Comparison of ENCODE assay signal across 27 cellular contexts in the genomic region with DNA sequence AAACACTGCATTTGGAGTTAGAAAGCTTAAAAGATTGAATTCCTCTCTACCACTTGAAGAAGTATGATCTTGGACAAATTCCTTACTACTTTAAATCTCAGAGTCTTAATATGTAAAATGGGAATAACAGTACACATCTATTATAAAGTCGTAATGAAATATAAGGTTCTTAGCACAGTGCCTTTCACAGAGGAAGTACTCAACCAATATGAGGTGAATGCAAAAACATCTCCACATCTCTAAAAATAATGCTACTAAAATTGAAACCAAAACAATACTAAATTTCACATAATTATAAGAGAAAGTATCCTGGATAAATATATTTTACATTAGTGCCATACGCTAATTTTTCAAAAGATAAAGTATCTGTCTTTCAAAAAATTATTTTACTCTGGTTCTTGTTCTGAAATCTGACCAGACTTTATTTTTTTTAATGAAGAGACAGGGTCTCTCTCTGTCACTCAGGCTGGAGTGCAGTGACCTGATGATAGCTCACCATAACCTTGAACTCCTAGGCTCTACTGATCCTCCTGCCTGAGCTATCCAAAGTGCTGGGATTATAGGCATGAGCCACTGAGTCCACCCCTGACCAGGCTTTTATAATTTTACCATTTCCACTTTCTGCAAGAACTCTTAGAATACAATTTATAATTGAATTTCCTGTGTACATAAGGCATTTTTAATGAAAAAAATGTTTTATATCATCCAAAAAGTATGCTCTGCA.
"Had no signal": no experiment of that assay in that cellular context is flagged by ENCODE, and none has a peak within 500 bp of the region (broad histone marks: within the 10 kb centered on the region; RNA-seq: fewer than 3 reads in every experiment).

No MANE protein-coding gene starts in this region.

- H3K36me3 ChIP-seq: ascending aorta, right atrium auricular region, stomach, thyroid gland, upper lobe of left lung had no signal

- H3K27me3 ChIP-seq: ascending aorta, right atrium auricular region, stomach, thyroid gland, upper lobe of left lung had no signal

- H3K27ac ChIP-seq: ascending aorta, right atrium auricular region, stomach, thyroid gland, upper lobe of left lung had no signal

- H3K4me3 Mint-ChIP-seq: activated CD4-positive, alpha-beta T cell treated with anti-CD3 and anti-CD28 coated beads for 36 hours; activated naive CD8-positive, alpha-beta T cell; brain; endodermal cell; mesothelial cell of epicardium; stimulated activated naive B cell treated with anti-CD40 and anti-IgM and Interleukin-4, amounts not matched to agents 10 μg/mL and 1 μg/mL and 100 μg/mL, for 72 hours; T-helper 2 cell treated with Interferon-gamma antibody and Interleukin-4, amounts not matched to agents 5 μg/mL and 100 μg/mL, for 36 hours had no signal

- H3K27me3 Mint-ChIP-seq: activated CD4-positive, alpha-beta T cell treated with anti-CD3 and anti-CD28 coated beads for 36 hours; activated naive CD8-positive, alpha-beta T cell had no signal

- H3K4me3 ChIP-seq: ascending aorta, right atrium auricular region, stomach, thyroid gland, upper lobe of left lung had no signal

- H3K27ac Mint-ChIP-seq: activated CD4-positive, alpha-beta T cell treated with anti-CD3 and anti-CD28 coated beads for 36 hours; activated naive CD8-positive, alpha-beta T cell; brain; endodermal cell; mesothelial cell of epicardium; T-helper 2 cell treated with Interferon-gamma antibody and Interleukin-4, amounts not matched to agents 5 μg/mL and 100 μg/mL, for 36 hours had no signal

- DNase-seq: activated CD4-positive, alpha-beta T cell treated with anti-CD3 and anti-CD28 coated beads for 36 hours; activated CD4-positive, alpha-beta T cell treated with anti-CD3 and anti-CD28 coated beads, Interleukin-2, amount 50 U/mL, for 48 hours; activated CD4-positive, CD25-positive, alpha-beta regulatory T cell; activated CD8-positive, alpha-beta memory T cell treated with anti-CD3 and anti-CD28 coated beads for 24 hours; activated effector memory CD4-positive, alpha-beta T cell treated with Interleukin-2 at 50 U/mL for 16 hours; activated naive CD4-positive, alpha-beta T cell treated with Interleukin-2 at 50 U/mL for 16 hours; endodermal cell; foreskin fibroblast; head of caudate nucleus; hippocampal formation; kidney; left colon; mammary epithelial cell; naive thymus-derived CD4-positive, alpha-beta T cell; stimulated activated CD4-positive, alpha-beta T cell treated with anti-CD3 and anti-CD28 coated beads, Interleukin-15, amount 100 ng/mL, for 24 hours; stimulated activated CD4-positive, alpha-beta T cell treated with anti-CD3 and anti-CD28 coated beads, Interleukin-2, amount 100 ng/mL, for 24 hours; stimulated activated naive B cell treated with anti-CD40 and anti-IgM and Interleukin-4, amounts not matched to agents 10 μg/mL and 1 μg/mL and 100 μg/mL, for 72 hours; stomach; thyroid gland; upper lobe of left lung had no signal

- H3K9me3 Mint-ChIP-seq: endodermal cell; stimulated activated naive B cell treated with anti-CD40 and anti-IgM and Interleukin-4, amounts not matched to agents 10 μg/mL and 1 μg/mL and 100 μg/mL, for 72 hours; T-helper 2 cell treated with Interferon-gamma antibody and Interleukin-4, amounts not matched to agents 5 μg/mL and 100 μg/mL, for 36 hours had no signal

- H3K9me3 ChIP-seq: ascending aorta, right atrium auricular region, stomach, thyroid gland, upper lobe of left lung had no signal

- H3K36me3 Mint-ChIP-seq: activated naive CD8-positive, alpha-beta T cell; brain; mesothelial cell of epicardium; naive thymus-derived CD4-positive, alpha-beta T cell; stimulated activated naive B cell treated with anti-CD40 and anti-IgM and Interleukin-4, amounts not matched to agents 10 μg/mL and 1 μg/mL and 100 μg/mL, for 72 hours had no signal

- ATAC-seq: activated CD4-positive, alpha-beta T cell treated with anti-CD3 and anti-CD28 coated beads for 36 hours; esophagus mucosa; left colon; naive thymus-derived CD4-positive, alpha-beta T cell; stimulated activated naive B cell treated with anti-CD40 and anti-IgM and Interleukin-4, amounts not matched to agents 10 μg/mL and 1 μg/mL and 100 μg/mL, for 72 hours had no signal

- H3K4me1 ChIP-seq: ascending aorta, right atrium auricular region, stomach, thyroid gland, upper lobe of left lung had no signal

- H3K4me1 Mint-ChIP-seq: brain, mesothelial cell of epicardium had no signal
